Comparison of ENCODE assay signal across 31 cellular contexts in genomic region chrX:13540602-13541001, GRCh38. TPM values are rescaled to one million over a fixed set of nuclear protein-coding genes. Genes with fewer than 3 reads are reported as not detected.
"Had no signal": no experiment of that assay in that cellular context is flagged by ENCODE, and none has a peak within 500 bp of the region (broad histone marks: within the 10 kb centered on the region; RNA-seq: fewer than 3 reads in every experiment).

No MANE protein-coding gene starts in this region.

- H3K9me3 ChIP-seq: colonic mucosa, gastrocnemius medialis, mucosa of descending colon, psoas muscle, thoracic aorta, transverse colon, upper lobe of right lung, uterus had no signal

- H3K4me2 ChIP-seq: neural progenitor cell had no signal

- DNase-seq: colonic mucosa; effector CD8-positive, alpha-beta T cell; endodermal cell; foreskin fibroblast; gastrocnemius medialis; head of caudate nucleus; kidney; mucosa of descending colon; naive B cell; posterior cingulate gyrus; psoas muscle; stimulated activated CD4-positive, alpha-beta T cell treated with anti-CD3 and anti-CD28 coated beads, Interleukin-15, amount 100 ng/mL, for 24 hours; stimulated activated CD4-positive, alpha-beta T cell treated with anti-CD3 and anti-CD28 coated beads, Interleukin-2, amount 100 ng/mL, for 48 hours; stimulated activated naive B cell treated with anti-CD40 and anti-IgM and Interleukin-4, amounts not matched to agents 10 μg/mL and 1 μg/mL and 100 μg/mL, for 72 hours; transverse colon; upper lobe of right lung; uterus had no signal

- H3K4me3 ChIP-seq: colonic mucosa, esophagus muscularis mucosa, gastrocnemius medialis, lung, mucosa of descending colon, neural progenitor cell, psoas muscle, skin epidermis, thoracic aorta, transverse colon, upper lobe of right lung, uterus had no signal

- H3K36me3 Mint-ChIP-seq: memory B cell; natural killer cell treated with Interleukin-12 subunit alpha and Interleukin-12 subunit beta and Interleukin-15 and Interleukin-18, amount 100 ng/mL, for 72 hours; neural progenitor cell; stimulated activated naive B cell treated with anti-CD40 and anti-IgM and Interleukin-4, amounts not matched to agents 10 μg/mL and 1 μg/mL and 100 μg/mL, for 72 hours had no signal

- H3K27me3 ChIP-seq: esophagus muscularis mucosa, gastrocnemius medialis, neural progenitor cell, transverse colon, upper lobe of right lung, uterus had no signal

- H3K27ac Mint-ChIP-seq: dendritic cell treated with granulocyte-macrophage colony-stimulating factor and Interleukin-4, amounts not matched to agents 40 ng/mL and 50 ng/mL, for 4 days; endodermal cell; memory B cell; natural killer cell treated with Interleukin-12 subunit alpha and Interleukin-12 subunit beta and Interleukin-15 and Interleukin-18, amount 100 ng/mL, for 72 hours; neural progenitor cell; stimulated activated naive B cell treated with anti-CD40 and anti-IgM and Interleukin-4, amounts not matched to agents 10 μg/mL and 1 μg/mL and 100 μg/mL, for 72 hours; stimulated activated naive CD8-positive, alpha-beta T cell treated with anti-CD3 and anti-CD28 coated beads, Interleukin-15, Interleukin-2, amounts not matched to agents 100 ng/mL and 50 ng/mL, for 24 hours had no signal

- H2AFZ ChIP-seq: neural progenitor cell had no signal

- H3K9me3 Mint-ChIP-seq: dendritic cell treated with granulocyte-macrophage colony-stimulating factor and Interleukin-4, amounts not matched to agents 40 ng/mL and 50 ng/mL, for 4 days; memory B cell; natural killer cell treated with Interleukin-12 subunit alpha and Interleukin-12 subunit beta and Interleukin-15 and Interleukin-18, amount 100 ng/mL, for 72 hours; neural progenitor cell; stimulated activated naive B cell treated with anti-CD40 and anti-IgM and Interleukin-4, amounts not matched to agents 10 μg/mL and 1 μg/mL and 100 μg/mL, for 72 hours; stimulated activated naive CD8-positive, alpha-beta T cell treated with anti-CD3 and anti-CD28 coated beads, Interleukin-15, Interleukin-2, amounts not matched to agents 100 ng/mL and 50 ng/mL, for 24 hours had no signal

- FAIRE-seq: kidney had no signal

- H3K27me3 Mint-ChIP-seq: dendritic cell treated with granulocyte-macrophage colony-stimulating factor and Interleukin-4, amounts not matched to agents 40 ng/mL and 50 ng/mL, for 4 days; memory B cell; stimulated activated naive CD8-positive, alpha-beta T cell treated with anti-CD3 and anti-CD28 coated beads, Interleukin-15, Interleukin-2, amounts not matched to agents 100 ng/mL and 50 ng/mL, for 24 hours had no signal

- H3K4me1 Mint-ChIP-seq: endodermal cell; memory B cell; naive B cell; neural progenitor cell; stimulated activated naive B cell treated with anti-CD40 and anti-IgM and Interleukin-4, amounts not matched to agents 10 μg/mL and 1 μg/mL and 100 μg/mL, for 72 hours had no signal

- H3K36me3 ChIP-seq: colonic mucosa, esophagus muscularis mucosa, gastrocnemius medialis, neural progenitor cell, thoracic aorta, transverse colon, upper lobe of right lung, uterus had no signal

- H3K4me1 ChIP-seq: colonic mucosa, esophagus muscularis mucosa, gastrocnemius medialis, psoas muscle, transverse colon, upper lobe of right lung, uterus had no signal

- H3K9ac ChIP-seq: neural progenitor cell had no signal

- H3K4me3 Mint-ChIP-seq: dendritic cell treated with granulocyte-macrophage colony-stimulating factor and Interleukin-4, amounts not matched to agents 40 ng/mL and 50 ng/mL, for 4 days; endodermal cell; memory B cell; naive B cell; natural killer cell treated with Interleukin-12 subunit alpha and Interleukin-12 subunit beta and Interleukin-15 and Interleukin-18, amount 100 ng/mL, for 72 hours; neural progenitor cell; stimulated activated naive B cell treated with anti-CD40 and anti-IgM and Interleukin-4, amounts not matched to agents 10 μg/mL and 1 μg/mL and 100 μg/mL, for 72 hours; stimulated activated naive CD8-positive, alpha-beta T cell treated with anti-CD3 and anti-CD28 coated beads, Interleukin-15, Interleukin-2, amounts not matched to agents 100 ng/mL and 50 ng/mL, for 24 hours had no signal

- H3K27ac ChIP-seq: colonic mucosa, esophagus muscularis mucosa, gastrocnemius medialis, neural progenitor cell, psoas muscle, skin epidermis, transverse colon, upper lobe of right lung, uterus had no signal

RNA-seq across cellular contexts. Expression of gene EGFL6, which starts 28.8 kb away (rescaled TPM):
- total RNA-seq: endodermal cell, epithelial cell of proximal tubule, glomerular endothelial cell, kidney, left lobe of liver, osteocyte, right cardiac atrium, thoracic aorta, transverse colon had no signal
- polyA plus RNA-seq: psoas muscle, right cardiac atrium had no signal
